In the genomic region with DNA sequence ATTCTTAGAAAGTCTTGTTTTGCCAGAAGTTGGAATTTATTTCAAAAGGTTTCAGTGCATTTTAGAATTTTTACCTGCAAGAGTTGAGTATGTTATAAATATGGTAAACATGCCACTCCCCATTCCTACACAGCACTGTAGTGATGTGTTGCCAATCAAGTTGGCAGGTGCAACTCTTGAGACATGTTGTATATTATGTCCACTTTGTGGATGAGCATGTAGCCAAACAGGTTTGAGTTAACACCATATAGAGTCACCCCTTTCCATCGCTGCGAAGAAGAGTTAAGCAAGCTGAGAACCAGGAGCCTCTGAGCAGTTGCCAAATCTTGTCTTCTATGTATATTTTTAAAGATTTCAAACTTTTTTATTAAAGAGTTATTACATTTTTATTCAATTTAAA, we compare ENCODE assay signal across 27 cellular contexts.
"Had no signal": no experiment of that assay in that cellular context is flagged by ENCODE, and none has a peak within 500 bp of the region (broad histone marks: within the 10 kb centered on the region; RNA-seq: fewer than 3 reads in every experiment).

No MANE protein-coding gene starts in this region.

- H3K36me3 ChIP-seq: ascending aorta, breast epithelium, esophagus squamous epithelium had no signal

- H3K4me3 ChIP-seq: ascending aorta, breast epithelium, coronary artery, dorsolateral prefrontal cortex, esophagus squamous epithelium had no signal

- H3K27ac ChIP-seq: ascending aorta, breast epithelium, coronary artery, dorsolateral prefrontal cortex, esophagus squamous epithelium, VCaP had no signal

- H3K9me3 ChIP-seq: ascending aorta, breast epithelium, esophagus squamous epithelium had no signal

- ATAC-seq: activated naive CD4-positive, alpha-beta T cell treated with anti-CD3 and anti-CD28 coated beads, Interleukin-2, amount 50 U/mL, for 72 hours; activated T-cell treated with anti-CD3 and anti-CD28 coated beads, Interleukin-2, amount 50 U/mL, for 72 hours; WTC11 had no signal

- DNase-seq: activated CD4-positive, alpha-beta memory T cell treated with anti-CD3 and anti-CD28 coated beads, Interleukin-2, amount 10 ng/mL, durations not matched to agents 7 days and 5 days; activated CD4-positive, alpha-beta T cell treated with anti-CD3 and anti-CD28 coated beads for 1 hour; activated CD4-positive, alpha-beta T cell treated with anti-CD3 and anti-CD28 coated beads for 4 hours; activated CD4-positive, alpha-beta T cell treated with anti-CD3 and anti-CD28 coated beads, Interleukin-2, amount 10 ng/mL, durations not matched to agents 7 days and 5 days; activated CD4-positive, alpha-beta T cell treated with anti-CD3 and anti-CD28 coated beads, Interleukin-2, amount 50 U/mL, for 4 hours; activated CD8-positive, alpha-beta memory T cell treated with anti-CD3 and anti-CD28 coated beads, Interleukin-2, amount 50 U/mL, for 48 hours; activated gamma-delta T cell; activated naive CD4-positive, alpha-beta T cell; activated naive CD4-positive, alpha-beta T cell treated with anti-CD3 and anti-CD28 coated beads, Interleukin-2, amount 10 ng/mL, durations not matched to agents 7 days and 5 days; activated naive CD8-positive, alpha-beta T cell treated with anti-CD3 and anti-CD28 coated beads, Interleukin-2, amount 10 ng/mL, durations not matched to agents 7 days and 5 days; activated T-cell treated with anti-CD3 and anti-CD28 coated beads for 4 hours; activated T-cell treated with anti-CD3 and anti-CD28 coated beads, Interleukin-2, amount 50 U/mL, for 24 hours; activated T-cell treated with anti-CD3 and anti-CD28 coated beads, Interleukin-2, amount 50 U/mL, for 72 hours; dorsolateral prefrontal cortex; effector memory CD4-positive, alpha-beta T cell; endodermal cell; erythroblast; esophagus squamous epithelium; foreskin melanocyte; head of caudate nucleus; T-helper 2 cell had no signal

- H3K4me1 ChIP-seq: ascending aorta, breast epithelium, esophagus squamous epithelium had no signal

- H3K27me3 ChIP-seq: ascending aorta, breast epithelium, dorsolateral prefrontal cortex, esophagus squamous epithelium had no signal
